16 cellular contexts compared by ENCODE assay signal in genomic region chr14:21408152-21408551, GRCh38. TPM values are rescaled to one million over a fixed set of nuclear protein-coding genes. Genes with fewer than 3 reads are reported as not detected.
DNase-seq lines count a peak whose midpoint lies in the region; ATAC-seq and TF ChIP-seq lines count a peak whose summit lies in the region.
"Had no signal": no experiment of that assay in that cellular context is flagged by ENCODE, and none has a peak within 500 bp of the region (broad histone marks: within the 10 kb centered on the region; RNA-seq: fewer than 3 reads in every experiment).

No MANE protein-coding gene starts in this region.

- H3K9me2 ChIP-seq in GM23248 (ENCODE audit: insufficient read depth) = no peaks in the 10 kb centered on the region

- H3F3A ChIP-seq in GM23248 (ENCODE audit: insufficient read depth) = peaks cover 56% of the 10 kb centered on the region

- no peak overlapping the region for H2BK5ac ChIP-seq in trophoblast cell (ENCODE audit: low read depth, low read length, poor library complexity)

- no peak overlapping the region for H2AFZ ChIP-seq in GM23248
- no peak overlapping the region for H2AFZ ChIP-seq in trophoblast cell (ENCODE audit: insufficient read depth, low read length, poor library complexity)

- H3K79me2 ChIP-seq in GM23248 (ENCODE audit: insufficient read depth) (peaks cover 18% of the 10 kb centered on the region), trophoblast cell (ENCODE audit: control insufficient read depth, insufficient read depth, low read length, poor library complexity) (no peaks in the 10 kb centered on the region)

- H3K4me2 ChIP-seq in GM23248 (ENCODE audit: unreplicated experiment) (no peak overlapping the region), trophoblast cell (ENCODE audit: low read length) (no peak overlapping the region)

- H3K36me3 ChIP-seq in GM23248 (ENCODE audit: low read depth) (peaks cover 92% of the 10 kb centered on the region), RWPE2 (ENCODE audit: low read depth) (peaks cover 100% of the 10 kb centered on the region), trophoblast cell (ENCODE audit: control insufficient read depth in 1 of 2, insufficient read depth in 2 of 2, low read length in 2 of 2) (peaks cover 24 to 65% of the 10 kb centered on the region in 2 experiments)

- no peak overlapping the region for H4K91ac ChIP-seq in trophoblast cell (ENCODE audit: low read depth, low read length)

- H3K9me3 ChIP-seq in GM23248 (ENCODE audit: low read depth) (no peaks in the 10 kb centered on the region), RWPE2 (ENCODE audit: severe bottlenecking) (no peaks in the 10 kb centered on the region), trophoblast cell (ENCODE audit: insufficient read depth, low read depth, low read length) (no peaks in the 10 kb centered on the region)

- in situ Hi-C loops in GM23248 (cut with MboI) = no loop called here

- H3K27ac ChIP-seq in GM23248 (peak overlapping the region; percentile 37), RWPE2 (ENCODE audit: poor library complexity, severe bottlenecking) (no peak overlapping the region), trophoblast cell (ENCODE audit: low read depth, low read length) (no peak overlapping the region)
- H3K27ac ChIP-seq: cardiac muscle cell had no signal

- no peak overlapping the region for H3K14ac ChIP-seq in trophoblast cell (ENCODE audit: low read length)

- H3K27me3 ChIP-seq in GM23248 (replicated peaks; ENCODE audit: insufficient read depth) (no peaks in the 10 kb centered on the region), RWPE2 (ENCODE audit: insufficient read depth, poor library complexity, severe bottlenecking) (no peaks in the 10 kb centered on the region), trophoblast cell (ENCODE audit: insufficient read depth, low read length) (no peaks in the 10 kb centered on the region)
- H3K27me3 ChIP-seq: cardiac muscle cell had no signal

- H3K4me3 ChIP-seq in GM23248 (no peak overlapping the region), RWPE2 (ENCODE audit: severe bottlenecking) (no peak overlapping the region), epithelial cell of esophagus (ENCODE audit: low read length) (no peak overlapping the region), trophoblast cell (ENCODE audit: low read depth, low read length) (no peak overlapping the region)
- H3K4me3 ChIP-seq: cardiac muscle cell, lung had no signal

- H3K18ac ChIP-seq in trophoblast cell (ENCODE audit: low read length) = no peak overlapping the region

- H3K4ac ChIP-seq in trophoblast cell (ENCODE audit: low read depth, low read length) = no peak overlapping the region

- no peak for TF ChIP-seq CTCF in RWPE2 (IDR thresholded peaks at IDR 0.05; ENCODE audit: poor library complexity, severe bottlenecking)
- no peak for TF ChIP-seq CTCF in epithelial cell of esophagus (IDR thresholded peaks at IDR 0.05; ENCODE audit: insufficient read depth, low read depth, low read length, missing control alignments)

- no peak overlapping the region for H4K12ac ChIP-seq in trophoblast cell (ENCODE audit: low read depth, low read length)

- H4K20me1 ChIP-seq in GM23248 (ENCODE audit: insufficient read depth) = no peaks in the 10 kb centered on the region

- no peak overlapping the region for H2BK120ac ChIP-seq in trophoblast cell (ENCODE audit: insufficient read depth, low read length, poor library complexity)

- H2BK12ac ChIP-seq in trophoblast cell (ENCODE audit: low read length) = no peak overlapping the region

- ATAC-seq in RWPE2 (ENCODE audit: low read depth) (peak; percentile 97), HG03196 (IDR thresholded peaks at IDR 0.05; ENCODE audit: unreplicated experiment) (no peak)
- ATAC-seq: CD8-positive, alpha-beta T cell had no signal

- DNase-seq in GM23248 (peak; percentile 83), RWPE2 (ENCODE audit: low spot score) (no peak), epithelial cell of esophagus (ENCODE audit: low read depth) (peak; percentile 62), trophoblast cell (peak; percentile 22 to 60), NCI-H1417 treated with DMSO at 0.1 percent for 48 hours (lab: John Stamatoyannopoulos, UW) (no peak)
- no peak for DNase-seq in activated CD8-positive, alpha-beta memory T cell treated with anti-CD3 and anti-CD28 coated beads for 24 hours
- no peak for DNase-seq in activated CD8-positive, alpha-beta memory T cell treated with anti-CD3 and anti-CD28 coated beads, Interleukin-2, amount 50 U/mL, for 4 hours
- DNase-seq: activated CD4-positive, alpha-beta T cell treated with anti-CD3 and anti-CD28 coated beads, Interleukin-2, amount 10 ng/mL, durations not matched to agents 7 days and 5 days; CD8-positive, alpha-beta T cell; MV-4-11; NCI-H2227 treated with DMSO at 0.1 percent for 48 hours; substantia nigra; T-helper 1 cell had no signal

- H3K23ac ChIP-seq in trophoblast cell (ENCODE audit: low read length) = no peak overlapping the region

- no peak overlapping the region for H2AK5ac ChIP-seq in trophoblast cell (ENCODE audit: low read length)

- H3K79me1 ChIP-seq in trophoblast cell (ENCODE audit: low read length) = no peaks in the 10 kb centered on the region

- H3K9ac ChIP-seq in GM23248 = no peak overlapping the region
- H3K9ac ChIP-seq in trophoblast cell (ENCODE audit: low read length) = no peak overlapping the region

- 44 to 47% methylated on average over 3 of the region's 3 CpGs for WGBS in GM23248 (ENCODE audit: low coverage in 1 of 2, low lambda C conversion rate in 2 of 2, missing lambda C conversion rate in 2 of 2), 2 experiments
- no CpG with 5 or more reads among the region's 3 CpGs for WGBS in trophoblast cell (ENCODE audit: extremely low coverage, insufficient coverage, insufficient read length)

- H3K4me1 ChIP-seq in GM23248 (ENCODE audit: insufficient read depth) (peaks cover 14% of the 10 kb centered on the region), RWPE2 (ENCODE audit: insufficient read depth, poor library complexity, severe bottlenecking) (peaks cover 10% of the 10 kb centered on the region), trophoblast cell (ENCODE audit: control insufficient read depth in 1 of 2, insufficient read depth in 2 of 2, low read length in 2 of 2) (no peaks in the 10 kb centered on the region)

- H4K8ac ChIP-seq in trophoblast cell (ENCODE audit: low read depth, low read length) = no peak overlapping the region

RNA-seq across cellular contexts. Expression of gene SUPT16H, which starts 24.3 kb away (rescaled TPM):
- total RNA-seq in GM23248 (2014; rRNA removed; shearing (Covaris generic)) = 56.9 and 61.7 TPM in 2 replicates
- 64.4 and 64.7 TPM in 2 replicates for polyA plus RNA-seq in GM23248 (2016; fragmentation: Nextera tagmentation; extraction: Ambion mirVana)
- polyA plus RNA-seq in trophoblast cell (2013) = 68.9 and 73.1 TPM in 2 replicates

RNA-seq across cellular contexts. Expression of gene CHD8, which starts 47.8 kb away (rescaled TPM):
- 32.8 and 35.9 TPM in 2 replicates for total RNA-seq in GM23248 (2014; rRNA removed; shearing (Covaris generic))
- 21.2 and 21.4 TPM in 2 replicates for polyA plus RNA-seq in GM23248 (2016; fragmentation: Nextera tagmentation; extraction: Ambion mirVana)
- 58.2 and 59.2 TPM in 2 replicates for polyA plus RNA-seq in trophoblast cell (2013)

Comparison
In these comparisons a context has a peak if more than half of its experiments do, and no peak if none do; other contexts are left out.
1. DNase-seq: peak in GM23248 (single experiment), epithelial cell of esophagus (single experiment) and trophoblast cell (2 of 2); none in RWPE2 (single experiment), NCI-H1417 treated with DMSO at 0.1 percent for 48 hours (single experiment), activated CD8-positive, alpha-beta memory T cell treated with anti-CD3 and anti-CD28 coated beads for 24 hours (single experiment) and activated CD8-positive, alpha-beta memory T cell treated with anti-CD3 and anti-CD28 coated beads, Interleukin-2, amount 50 U/mL, for 4 hours (single experiment).